Comparison of ENCODE assay signal across 19 cellular contexts in the genomic region with DNA sequence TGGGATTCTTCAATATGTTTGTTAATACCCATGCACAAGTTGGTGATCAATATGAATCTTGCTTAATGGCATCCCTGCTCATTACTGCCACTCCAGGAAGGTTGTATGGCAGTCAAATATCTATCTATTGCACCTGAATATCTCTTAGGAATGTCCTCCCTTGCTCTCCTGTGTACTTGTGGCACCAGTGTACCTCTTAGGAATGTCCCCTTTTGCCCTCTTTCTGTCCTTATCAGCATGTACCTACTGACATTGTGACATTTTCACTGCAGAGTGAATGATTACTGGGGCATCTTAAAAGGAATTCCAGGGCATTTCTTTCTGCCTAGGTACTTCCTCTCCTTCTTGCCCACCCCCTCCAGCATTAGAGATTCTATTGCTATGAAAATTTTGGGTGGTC.
DNase-seq lines count a peak whose midpoint lies in the region; ATAC-seq and TF ChIP-seq lines count a peak whose summit lies in the region.
"Had no signal": no experiment of that assay in that cellular context is flagged by ENCODE, and none has a peak within 500 bp of the region (broad histone marks: within the 10 kb centered on the region; RNA-seq: fewer than 3 reads in every experiment).

No MANE protein-coding gene starts in this region.

- H3K27me3 ChIP-seq in HCT116 (ENCODE audit: insufficient read depth, low read length) (no peaks in the 10 kb centered on the region), neuronal stem cell (ENCODE audit: control insufficient read depth in 3 of 3, insufficient read depth in 3 of 3, low read depth in 1 of 3, low read length in 3 of 3) (no peaks in the 10 kb centered on the region), upper lobe of left lung (no peaks in the 10 kb centered on the region), mammary epithelial cell (ENCODE audit: insufficient read depth, low read length) (no peaks in the 10 kb centered on the region)
- H3K27me3 ChIP-seq: BE2C, BLaER1 had no signal

- intact Hi-C loops in HCT116 (cut with micrococcal nuclease) (no loop called here), mammary epithelial cell (cut with micrococcal nuclease) (no loop called here)

- RAD21 ChIA-PET in HCT116 (lab: Charles Lee; ENCODE audit: low non-redundant PET in 1 of 2, low total read pairs in 2 of 2, uncharacterized antibody in 2 of 2, unreplicated experiment in 2 of 2), result no interaction called here

- H3K4me1 ChIP-seq in HCT116 (ENCODE audit: control insufficient read depth in 1 of 2, insufficient read depth in 2 of 2, low read length in 2 of 2) (no peaks in the 10 kb centered on the region), neuronal stem cell (ENCODE audit: control insufficient read depth in 2 of 2, insufficient read depth in 1 of 2, low read depth in 1 of 2, low read length in 2 of 2) (peaks cover 13 to 27% of the 10 kb centered on the region in 2 donors), upper lobe of left lung (no peaks in the 10 kb centered on the region), mammary epithelial cell (ENCODE audit: insufficient read depth, low read length) (no peaks in the 10 kb centered on the region)
- H3K4me1 ChIP-seq: BE2C, BLaER1 had no signal

- no TSS peak for BruUV-seq in HCT116 (replicated peaks; lab: Mats Ljungman, UMichigan)
- BruUV-seq in mammary epithelial cell (replicated peaks; lab: Mats Ljungman, UMichigan), result no TSS peak

- H3K23ac ChIP-seq in neuronal stem cell (ENCODE audit: low read depth, low read length, poor library complexity), result no peak overlapping the region

- POLR2A ChIA-PET in HCT116 (lab: Charles Lee), result no interaction called here

- dilution Hi-C loops in mammary epithelial cell (cut with HindIII; ENCODE audit: low sequenced_read_pairs), result no loop called here

- H3K4me2 ChIP-seq in HCT116 (ENCODE audit: low read length), result no peak overlapping the region
- no peak overlapping the region for H3K4me2 ChIP-seq in neuronal stem cell (ENCODE audit: insufficient read depth, low read length, poor library complexity, severe bottlenecking)
- no peak overlapping the region for H3K4me2 ChIP-seq in mammary epithelial cell (ENCODE audit: insufficient read depth, low read depth, low read length)
- H3K4me2 ChIP-seq: BLaER1 had no signal

- no peak overlapping the region for H2AK5ac ChIP-seq in neuronal stem cell (ENCODE audit: low read depth, low read length)

- no peak for TF ChIP-seq EP300 in upper lobe of left lung (IDR thresholded peaks at IDR 0.05)

- H4K20me1 ChIP-seq in HCT116 (ENCODE audit: insufficient read depth) (no peaks in the 10 kb centered on the region), mammary epithelial cell (ENCODE audit: insufficient read depth, low read length) (no peaks in the 10 kb centered on the region)
- H4K20me1 ChIP-seq: BLaER1 had no signal

- no peaks in the 10 kb centered on the region for H3K79me1 ChIP-seq in neuronal stem cell (ENCODE audit: low read depth, low read length)

- peaks cover 9% of the 10 kb centered on the region for H3K4me1 Mint-ChIP-seq in progenitor cell of endocrine pancreas (ENCODE audit: low read depth)
- H3K4me1 Mint-ChIP-seq: CD14-positive monocyte; CD4-positive, alpha-beta memory T cell; CD4-positive, CD25-positive, alpha-beta regulatory T cell; CD8-positive, alpha-beta memory T cell had no signal

- H4K8ac ChIP-seq in neuronal stem cell (ENCODE audit: low read depth, low read length), result no peak overlapping the region

- H3K9me3 Mint-ChIP-seq in progenitor cell of endocrine pancreas (ENCODE audit: low read depth), result peaks cover 17% of the 10 kb centered on the region

- H2BK5ac ChIP-seq in neuronal stem cell (ENCODE audit: low read length), result no peak overlapping the region

- no peak overlapping the region for H4K91ac ChIP-seq in neuronal stem cell (ENCODE audit: low read depth, low read length, poor library complexity)

- H2BK15ac ChIP-seq in neuronal stem cell (ENCODE audit: low read length), result no peak overlapping the region

- H3K9ac ChIP-seq in HCT116 (ENCODE audit: low read length) (no peak overlapping the region), neuronal stem cell (ENCODE audit: low read depth, low read length, poor library complexity) (no peak overlapping the region), mammary epithelial cell (ENCODE audit: insufficient read depth, low read length) (no peak overlapping the region)
- H3K9ac ChIP-seq: BLaER1 had no signal

- TF ChIP-seq CTCF in HCT116 (IDR thresholded peaks at IDR 0.05 in 2 of 3, conservative IDR thresholded peaks at IDR 0.05 in 1 of 3; ENCODE audit: borderline replicate concordance in 1 of 3, insufficient read depth in 1 of 3, low read depth in 2 of 3, low read length in 2 of 3) (no peak), progenitor cell of endocrine pancreas (IDR thresholded peaks at IDR 0.05; ENCODE audit: unreplicated experiment) (no peak), upper lobe of left lung (IDR thresholded peaks at IDR 0.05) (no peak), mammary epithelial cell (conservative IDR thresholded peaks at IDR 0.05 in 1 of 2, IDR thresholded peaks at IDR 0.05 in 1 of 2; ENCODE audit: extremely low read depth in 1 of 2, insufficient read depth in 1 of 2, low read depth in 1 of 2, low read length in 2 of 2) (no peak)

- H3K79me2 ChIP-seq in HCT116 (ENCODE audit: insufficient read depth, low read length), result no peaks in the 10 kb centered on the region
- H3K79me2 ChIP-seq in mammary epithelial cell (ENCODE audit: insufficient read depth, low read length), result no peaks in the 10 kb centered on the region

- H3K4me3 ChIP-seq in HCT116 (replicated peaks in 1 of 2; ENCODE audit: low read depth in 1 of 2, low read length in 2 of 2) (no peak overlapping the region), neuronal stem cell (ENCODE audit: low read length in 2 of 2) (no peak overlapping the region), upper lobe of left lung (no peak overlapping the region), mammary epithelial cell (replicated peaks in 1 of 3; ENCODE audit: insufficient read depth in 1 of 3, low read depth in 2 of 3, low read length in 3 of 3) (no peak overlapping the region)
- H3K4me3 ChIP-seq: BLaER1 had no signal

- no peak for DNase-seq in HCT116 (ENCODE audit: low read depth, low spot score)
- no peak for DNase-seq in neuronal stem cell (ENCODE audit: low spot score)
- DNase-seq in progenitor cell of endocrine pancreas (ENCODE audit: low spot score, unreplicated experiment), result no peak
- no peak for DNase-seq in upper lobe of left lung
- DNase-seq in mammary epithelial cell, result no peak
- DNase-seq in activated naive CD4-positive, alpha-beta T cell (lab: John Stamatoyannopoulos, UW), result no peak
- DNase-seq: 8988T; ACHN; BE2C; C1 segment of cervical spinal cord; Calu3; CD4-positive, alpha-beta memory T cell; CD4-positive, CD25-positive, alpha-beta regulatory T cell; CD8-positive, alpha-beta memory T cell; COR-L47; DMS79 treated with DMSO at 0.1 percent for 48 hours; GF-D8 had no signal

- peaks cover 15% of the 10 kb centered on the region for H3K36me3 Mint-ChIP-seq in progenitor cell of endocrine pancreas (ENCODE audit: insufficient read depth)
- H3K36me3 Mint-ChIP-seq: CD14-positive monocyte; CD4-positive, alpha-beta memory T cell; CD4-positive, CD25-positive, alpha-beta regulatory T cell; CD8-positive, alpha-beta memory T cell had no signal

- no peak overlapping the region for H2AFZ ChIP-seq in HCT116 (ENCODE audit: low read depth, low read length, poor library complexity, severe bottlenecking)
- H2AFZ ChIP-seq in neuronal stem cell (ENCODE audit: low read length), result peak overlapping the region; percentile 23
- H2AFZ ChIP-seq in mammary epithelial cell (ENCODE audit: low read depth, low read length), result no peak overlapping the region

- H3K4ac ChIP-seq in neuronal stem cell (ENCODE audit: low read length), result no peak overlapping the region

- H3K9me2 ChIP-seq in HCT116 (ENCODE audit: insufficient read depth), result no peaks in the 10 kb centered on the region

- ATAC-seq in HCT116 (0 out of 2 replicates have a peak, but pooled peaks have one; percentile 36), upper lobe of left lung (ENCODE audit: low FRiP score in 2 of 2) (no peak)

- CTCF ChIA-PET in HCT116 (lab: Charles Lee) (no interaction called here), mammary epithelial cell (lab: Charles Lee; ENCODE audit: low non-redundant PET) (no interaction called here)

- H3K9me3 ChIP-seq in HCT116 (ENCODE audit: control insufficient read depth in 1 of 2, insufficient read depth in 1 of 2, low read depth in 1 of 2, low read length in 2 of 2) (peaks cover 4 to 11% of the 10 kb centered on the region in 2 experiments; a peak in 2 of 4 replicates), neuronal stem cell (replicated peaks in 1 of 2; ENCODE audit: control insufficient read depth in 2 of 2, insufficient read depth in 1 of 2, low read depth in 1 of 2, low read length in 2 of 2) (peaks cover 5 to 41% of the 10 kb centered on the region in 2 donors), upper lobe of left lung (peaks cover 0 to 17% (median 14%) of the 10 kb centered on the region in 4 donors), mammary epithelial cell (replicated peaks; ENCODE audit: insufficient read depth, low read length) (no peaks in the 10 kb centered on the region)
- H3K9me3 ChIP-seq: BE2C had no signal

- TF ChIP-seq POLR2A in HCT116 (IDR thresholded peaks at IDR 0.05; ENCODE audit: borderline replicate concordance, extremely low read depth, insufficient read depth, insufficient read length) (no peak), upper lobe of left lung (IDR thresholded peaks at IDR 0.05) (no peak)

- no peak overlapping the region for H3K18ac ChIP-seq in neuronal stem cell (ENCODE audit: low read length)

- no peak overlapping the region for H2BK120ac ChIP-seq in neuronal stem cell (ENCODE audit: low read depth, low read length)

- in situ Hi-C loops in mammary epithelial cell (cut with MboI; ENCODE audit: low sequenced_read_pairs in 2 of 2), result no loop called here

- H3K27ac ChIP-seq in HCT116 (ENCODE audit: low read depth, low read length) (no peak overlapping the region), neuronal stem cell (replicated peaks; ENCODE audit: low read length) (no peak overlapping the region), upper lobe of left lung (no peak overlapping the region), mammary epithelial cell (ENCODE audit: insufficient read depth, low read depth, low read length) (no peak overlapping the region)
- H3K27ac ChIP-seq: BLaER1 had no signal

- no peak overlapping the region for H3K14ac ChIP-seq in neuronal stem cell (ENCODE audit: low read length)

- no peak overlapping the region for H2BK12ac ChIP-seq in neuronal stem cell (ENCODE audit: low read length)

- H3K36me3 ChIP-seq in HCT116 (ENCODE audit: control insufficient read depth in 1 of 2, insufficient read depth in 2 of 2, low read length in 2 of 2) (no peaks in the 10 kb centered on the region), neuronal stem cell (replicated peaks in 1 of 2; ENCODE audit: control insufficient read depth in 2 of 2, insufficient read depth in 2 of 2, low read length in 2 of 2) (no peaks in the 10 kb centered on the region), upper lobe of left lung (no peaks in the 10 kb centered on the region), mammary epithelial cell (ENCODE audit: insufficient read depth, low read length) (no peaks in the 10 kb centered on the region)
- H3K36me3 ChIP-seq: BE2C, BLaER1 had no signal

- no peak for TF ChIP-seq RAD21 in HCT116 (IDR thresholded peaks at IDR 0.05; ENCODE audit: low read depth)

- no peak overlapping the region for H3K4me3 Mint-ChIP-seq in progenitor cell of endocrine pancreas (ENCODE audit: low read depth)
- H3K4me3 Mint-ChIP-seq: CD14-positive monocyte; CD4-positive, alpha-beta memory T cell; CD4-positive, CD25-positive, alpha-beta regulatory T cell; CD8-positive, alpha-beta memory T cell had no signal

- no peaks in the 10 kb centered on the region for H3K27me3 Mint-ChIP-seq in progenitor cell of endocrine pancreas
- H3K27me3 Mint-ChIP-seq: CD4-positive, alpha-beta memory T cell had no signal

- H3K27ac Mint-ChIP-seq in progenitor cell of endocrine pancreas, result peak overlapping the region; percentile 67
- H3K27ac Mint-ChIP-seq: CD14-positive monocyte; CD4-positive, alpha-beta memory T cell; CD4-positive, CD25-positive, alpha-beta regulatory T cell; CD8-positive, alpha-beta memory T cell had no signal
